18 cellular contexts compared by ENCODE assay signal in the genomic region with DNA sequence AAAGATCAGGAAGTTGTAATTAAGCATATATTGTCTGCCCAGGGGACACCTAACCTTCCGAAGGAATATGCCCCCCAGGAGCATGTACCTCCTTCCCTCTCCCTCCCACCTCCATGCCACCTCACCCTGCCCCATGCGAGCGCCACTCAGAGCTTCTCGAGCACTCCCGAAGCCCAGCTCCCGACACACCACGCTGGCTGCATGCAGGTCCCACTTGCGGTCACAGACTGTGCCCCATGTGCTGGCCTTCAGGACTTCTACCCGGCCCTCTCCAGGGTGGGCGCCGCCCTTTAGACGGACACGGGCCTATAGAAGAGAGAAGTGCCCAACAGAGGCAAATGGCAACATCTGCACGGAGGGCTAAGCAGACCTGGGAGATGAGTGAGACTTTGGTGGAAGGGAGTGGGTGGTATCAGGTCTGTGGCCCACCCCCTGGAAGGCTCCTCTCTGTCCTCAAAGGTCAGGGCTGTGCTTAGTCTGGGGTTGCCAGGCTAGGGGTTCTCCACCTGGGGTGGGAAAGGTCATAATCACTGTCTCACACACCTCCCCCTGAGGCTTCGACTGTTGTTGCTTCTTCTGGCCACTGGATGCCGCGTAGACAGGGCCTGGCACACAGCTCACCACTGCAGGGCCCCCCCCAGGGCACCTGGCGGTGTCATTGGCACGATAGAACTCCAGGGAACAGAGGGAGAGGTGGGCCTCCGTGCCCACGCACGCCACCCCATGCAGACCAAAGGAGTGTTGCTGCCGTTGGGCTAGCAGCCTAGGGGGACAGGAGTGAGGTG. TPM values are rescaled to one million over a fixed set of nuclear protein-coding genes. Genes with fewer than 3 reads are reported as not detected.
A peak's percentile ranks its signal among the peaks of the same experiment; 100 is the strongest.
DNase-seq lines count a peak whose midpoint lies in the region; ATAC-seq, FAIRE-seq and TF ChIP-seq lines count a peak whose summit lies in the region.
"Had no signal": no experiment of that assay in that cellular context is flagged by ENCODE, and none has a peak within 500 bp of the region (broad histone marks: within the 10 kb centered on the region; RNA-seq: fewer than 3 reads in every experiment).

No MANE protein-coding gene starts in this region.

- H4K5ac ChIP-seq in IMR-90 (ENCODE audit: low read depth, low read length), result no peak overlapping the region

- no peak overlapping the region for H3K27ac ChIP-seq in IMR-90 (ENCODE audit: insufficient read depth, low read length)
- H3K27ac ChIP-seq in mammary epithelial cell (ENCODE audit: insufficient read depth, low read depth, low read length), result no peak overlapping the region
- H3K27ac ChIP-seq in SK-N-SH (ENCODE audit: low read depth in 2 of 2, low read length in 1 of 2), result no peak overlapping the region

- H4K8ac ChIP-seq in IMR-90 (ENCODE audit: low read depth in 2 of 2, low read length in 2 of 2), result no peak overlapping the region

- no peak overlapping the region for H2BK120ac ChIP-seq in IMR-90 (ENCODE audit: low read depth, low read length)

- BruUV-seq in IMR-90 (replicated peaks; lab: Mats Ljungman, UMichigan), result no TSS peak
- BruUV-seq in mammary epithelial cell (replicated peaks; lab: Mats Ljungman, UMichigan), result no TSS peak

- no peak overlapping the region for H3K18ac ChIP-seq in IMR-90 (ENCODE audit: low read depth, low read length)

- H3K4me1 Mint-ChIP-seq in stimulated activated memory B cell treated with anti-CD40 and anti-IgM and Interleukin-4, amounts not matched to agents 10 μg/mL and 1 μg/mL and 100 μg/mL, for 72 hours, result peaks cover 49% of the 10 kb centered on the region

- H3K4me3 Mint-ChIP-seq in stimulated activated memory B cell treated with anti-CD40 and anti-IgM and Interleukin-4, amounts not matched to agents 10 μg/mL and 1 μg/mL and 100 μg/mL, for 72 hours, result no peak overlapping the region
- H3K4me3 Mint-ChIP-seq: CD4-positive, alpha-beta T cell had no signal

- H3K36me3 ChIP-seq in IMR-90 (ENCODE audit: control insufficient read depth, insufficient read depth, low read length) (peaks cover 31% of the 10 kb centered on the region), mammary epithelial cell (ENCODE audit: insufficient read depth, low read length) (no peaks in the 10 kb centered on the region), SK-N-SH (replicated peaks in 1 of 2; ENCODE audit: control insufficient read depth in 1 of 2, insufficient read depth in 2 of 2, low read length in 1 of 2) (peaks cover 10 to 26% of the 10 kb centered on the region in 2 experiments)

- no peak overlapping the region for H3K27ac Mint-ChIP-seq in stimulated activated memory B cell treated with anti-CD40 and anti-IgM and Interleukin-4, amounts not matched to agents 10 μg/mL and 1 μg/mL and 100 μg/mL, for 72 hours
- H3K27ac Mint-ChIP-seq: CD4-positive, alpha-beta T cell had no signal

- no peak overlapping the region for H4K91ac ChIP-seq in IMR-90 (ENCODE audit: insufficient read depth, low read depth, low read length)

- in situ Hi-C loops in IMR-90 (cut with MboI; ENCODE audit: low sequenced_read_pairs), result no loop called here
- in situ Hi-C loops in mammary epithelial cell (cut with MboI; ENCODE audit: low sequenced_read_pairs in 2 of 2), result no loop called here

- TF ChIP-seq EP300 in SK-N-SH (IDR thresholded peaks at IDR 0.05; ENCODE audit: borderline replicate concordance in 1 of 2, low read depth in 1 of 2, low read length in 1 of 2), result no peak

- no peak for TF ChIP-seq POLR2A in IMR-90 (IDR thresholded peaks at IDR 0.05; ENCODE audit: low read depth, low read length)

- dilution Hi-C loops in IMR-90 (cut with HindIII; ENCODE audit: low sequenced_read_pairs, unreplicated experiment), result no loop called here
- dilution Hi-C loops in mammary epithelial cell (cut with HindIII; ENCODE audit: low sequenced_read_pairs), result no loop called here

- H3K79me1 ChIP-seq in IMR-90 (ENCODE audit: low read depth in 1 of 2, low read length in 2 of 2), result peaks cover 6 to 11% of the 10 kb centered on the region in 2 experiments

- ATAC-seq in IMR-90 (ENCODE audit: low read depth), result no peak
- peak; percentile 65 for ATAC-seq in stimulated activated memory B cell treated with anti-CD40 and anti-IgM and Interleukin-4, amounts not matched to agents 10 μg/mL and 1 μg/mL and 100 μg/mL, for 72 hours
- ATAC-seq: PC-3 had no signal

- no peak overlapping the region for H3K14ac ChIP-seq in IMR-90 (replicated peaks; ENCODE audit: low read depth, low read length)

- H2AK9ac ChIP-seq in IMR-90 (replicated peaks; ENCODE audit: low read depth, low read length, poor library complexity), result no peak overlapping the region

- DNase-seq in IMR-90 (no peak), mammary epithelial cell (no peak), D721Med (ENCODE audit: insufficient read length, low spot score) (no peak), SK-N-SH (no peak)
- DNase-seq in NK-92 treated with Interleukin-12 subunit alpha and Interleukin-12 subunit beta, amount 100 ng/mL, for 24 hours (lab: John Stamatoyannopoulos, UW), result no peak
- DNase-seq: ACHN; Calu3; CD4-positive, alpha-beta T cell; DMS79; MV-4-11; NCI-H1417 treated with DMSO at 0.1 percent for 48 hours; NCI-H2029 treated with DMSO at 0.1 percent for 48 hours; NCI-H524; PC-3 had no signal

- TF ChIP-seq RAD21 in IMR-90 (IDR thresholded peaks at IDR 0.05; ENCODE audit: low read length), result no peak
- no peak for TF ChIP-seq RAD21 in SK-N-SH (IDR thresholded peaks at IDR 0.05; ENCODE audit: low read length)

- no peak for FAIRE-seq in D721Med (lab: Jason Lieb, UNC)
- FAIRE-seq: G401.6, H54 had no signal

- peaks cover 1% of the 10 kb centered on the region; the same call in 1 of the 2 replicates for H3K4me1 ChIP-seq in IMR-90 (ENCODE audit: control insufficient read depth, insufficient read depth, low read length)
- peaks cover 17% of the 10 kb centered on the region for H3K4me1 ChIP-seq in mammary epithelial cell (ENCODE audit: insufficient read depth, low read length)
- H3K4me1 ChIP-seq in SK-N-SH (ENCODE audit: control insufficient read depth in 1 of 2, insufficient read depth in 2 of 2, low read depth in 1 of 2, low read length in 1 of 2), result peaks cover 2 to 5% of the 10 kb centered on the region in 2 experiments; a peak in 3 of 4 replicates

- CTCF ChIA-PET in IMR-90 (lab: Yijun Ruan, JAX) (no interaction called here), mammary epithelial cell (lab: Charles Lee; ENCODE audit: low non-redundant PET) (no interaction called here), SK-N-SH (lab: Yijun Ruan, JAX) (interaction anchor here (2.1 to 7.8 kb wide), 2 partner anchors 30 to 54 kb away, joined by 7 to 102 read pairs; partner anchors contain the start of genes CCDC142, PCGF1 and TTC31)

- POLR2A ChIA-PET in IMR-90 (lab: Charles Lee; ENCODE audit: unreplicated experiment) (no interaction called here), SK-N-SH (lab: Yijun Ruan, JAX) (interaction anchor here (0.7 kb wide), 1 partner anchor 10 kb away, joined by 3 read pairs; no protein-coding TSS in a partner anchor)

- H3K9ac ChIP-seq in IMR-90 (ENCODE audit: low read depth, low read length) (no peak overlapping the region), mammary epithelial cell (ENCODE audit: insufficient read depth, low read length) (no peak overlapping the region), SK-N-SH (no peak overlapping the region)

- H3K4me2 ChIP-seq in IMR-90 (ENCODE audit: low read depth, low read length) (no peak overlapping the region), mammary epithelial cell (ENCODE audit: insufficient read depth, low read depth, low read length) (no peak overlapping the region), SK-N-SH (no peak overlapping the region)

- H3K9me3 ChIP-seq in IMR-90 (ENCODE audit: control insufficient read depth, insufficient read depth, low read length) (no peaks in the 10 kb centered on the region), mammary epithelial cell (replicated peaks; ENCODE audit: insufficient read depth, low read length) (no peaks in the 10 kb centered on the region), SK-N-SH (no peaks in the 10 kb centered on the region)

- peaks cover 13% of the 10 kb centered on the region for H3K36me3 Mint-ChIP-seq in stimulated activated memory B cell treated with anti-CD40 and anti-IgM and Interleukin-4, amounts not matched to agents 10 μg/mL and 1 μg/mL and 100 μg/mL, for 72 hours

- peaks cover 1% of the 10 kb centered on the region for H3K9me1 ChIP-seq in IMR-90 (ENCODE audit: insufficient read depth, low read length)

- peaks cover 18% of the 10 kb centered on the region for H3F3A ChIP-seq in SK-N-SH (replicated peaks; ENCODE audit: insufficient read depth)

- H3K4me3 ChIP-seq in IMR-90 (ENCODE audit: insufficient read depth, low read depth, low read length) (no peak overlapping the region), mammary epithelial cell (replicated peaks in 1 of 3; ENCODE audit: insufficient read depth in 1 of 3, low read depth in 2 of 3, low read length in 3 of 3) (no peak overlapping the region), SK-N-SH (ENCODE audit: low read depth in 2 of 2, low read length in 1 of 2) (no peak overlapping the region)

- H2BK20ac ChIP-seq in IMR-90 (ENCODE audit: low read depth, low read length), result no peak overlapping the region

- no peak overlapping the region for H2BK15ac ChIP-seq in IMR-90 (ENCODE audit: low read depth, low read length)

- TF ChIP-seq CTCF in GM12873 (IDR thresholded peaks at IDR 0.05; ENCODE audit: insufficient read depth, low read depth, low read length, missing control alignments) (peak; percentile 6), IMR-90 (conservative IDR thresholded peaks at IDR 0.05; ENCODE audit: low read depth, low read length) (no peak), mammary epithelial cell (conservative IDR thresholded peaks at IDR 0.05 in 1 of 2, IDR thresholded peaks at IDR 0.05 in 1 of 2; ENCODE audit: extremely low read depth in 1 of 2, insufficient read depth in 1 of 2, low read depth in 1 of 2, low read length in 2 of 2) (no peak), D721Med (IDR thresholded peaks at IDR 0.05; ENCODE audit: insufficient read depth, missing control alignments) (no peak), SK-N-SH (IDR thresholded peaks at IDR 0.05) (no peak)

- no peak overlapping the region for H3K23ac ChIP-seq in IMR-90 (ENCODE audit: low read depth, low read length)

- H3K27me3 ChIP-seq in IMR-90 (ENCODE audit: control insufficient read depth, insufficient read depth, low read length) (no peaks in the 10 kb centered on the region), mammary epithelial cell (ENCODE audit: insufficient read depth, low read length) (no peaks in the 10 kb centered on the region), SK-N-SH (ENCODE audit: insufficient read depth) (no peaks in the 10 kb centered on the region)

- intact Hi-C loops in IMR-90 (cut with micrococcal nuclease), result no loop called here
- intact Hi-C loops in mammary epithelial cell (cut with micrococcal nuclease), result no loop called here

- H3K9me2 ChIP-seq in SK-N-SH, result no peaks in the 10 kb centered on the region

- H3K27me3 Mint-ChIP-seq in stimulated activated memory B cell treated with anti-CD40 and anti-IgM and Interleukin-4, amounts not matched to agents 10 μg/mL and 1 μg/mL and 100 μg/mL, for 72 hours, result no peaks in the 10 kb centered on the region

- no peak overlapping the region for H2AK5ac ChIP-seq in IMR-90 (ENCODE audit: low read depth, low read length)

- WGBS in IMR-90 (ENCODE audit: extremely low coverage in 2 of 2, insufficient read length in 1 of 2), 2 experiments, result 95% methylated on average over 14 of the region's 23 CpGs; no CpG with 5 or more reads in 1 of the 2 experiments
- 81% methylated on average over 14 of the region's 23 CpGs for WGBS in mammary epithelial cell (ENCODE audit: low coverage, missing lambda C conversion rate)
- 88% methylated on average over 21 of the region's 23 CpGs for WGBS in SK-N-SH (ENCODE audit: low lambda C conversion rate)

- H2AFZ ChIP-seq in IMR-90 (replicated peaks; ENCODE audit: low read length, poor library complexity) (peak overlapping the region; percentile 16), mammary epithelial cell (ENCODE audit: low read depth, low read length) (peak overlapping the region; percentile 60), SK-N-SH (ENCODE audit: low read depth) (no peak overlapping the region)

- H3K9me3 Mint-ChIP-seq in stimulated activated memory B cell treated with anti-CD40 and anti-IgM and Interleukin-4, amounts not matched to agents 10 μg/mL and 1 μg/mL and 100 μg/mL, for 72 hours, result no peaks in the 10 kb centered on the region
- H3K9me3 Mint-ChIP-seq: CD4-positive, alpha-beta T cell had no signal

- H3K79me2 ChIP-seq in mammary epithelial cell (ENCODE audit: insufficient read depth, low read length) (peaks cover 10% of the 10 kb centered on the region), SK-N-SH (ENCODE audit: insufficient read depth) (peaks cover 6% of the 10 kb centered on the region; the same call in 1 of the 2 replicates)

- no peak overlapping the region for H2BK5ac ChIP-seq in IMR-90 (ENCODE audit: low read depth, low read length, poor library complexity, severe bottlenecking)

- no peak overlapping the region for H3K4ac ChIP-seq in IMR-90 (ENCODE audit: low read depth, low read length)

- H4K20me1 ChIP-seq in IMR-90 (ENCODE audit: insufficient read depth, low read length) (no peaks in the 10 kb centered on the region), mammary epithelial cell (ENCODE audit: insufficient read depth, low read length) (no peaks in the 10 kb centered on the region), SK-N-SH (ENCODE audit: insufficient read depth) (no peaks in the 10 kb centered on the region)

- no peak overlapping the region for H3K56ac ChIP-seq in IMR-90 (ENCODE audit: extremely low read depth, insufficient read depth, low read length)

RNA-seq across cellular contexts. Expression of gene HTRA2, which starts 6.6 kb away (rescaled TPM):
- total RNA-seq in IMR-90 (2012; rRNA removed) (28.1 and 34.2 TPM in 2 replicates), mammary epithelial cell (10 to 100 TPM; 29.2 to 30.8 TPM)
- polyA plus RNA-seq in IMR-90 (2012; rRNA removed) (23.6 and 25.9 TPM in 2 replicates), mammary epithelial cell (50.0 TPM), SK-N-SH (2012; rRNA removed) (55.7 and 60.4 TPM in 2 replicates)
- polyA plus RNA-seq in IMR-90 (2012; cell fraction: cytosol; rRNA removed), result 20.8 and 34.6 TPM in 2 replicates
- polyA plus RNA-seq in IMR-90 (2012; cell fraction: nucleus; rRNA removed; ENCODE audit: low replicate concordance), result 34.6 and 46.8 TPM in 2 replicates
- 68.7 TPM for polyA minus RNA-seq in mammary epithelial cell
- 30.4 and 45.8 TPM in 2 replicates for polyA plus RNA-seq in SK-N-SH (2012; cell fraction: cytosol; rRNA removed)
- polyA plus RNA-seq in SK-N-SH (2012; cell fraction: nucleus; rRNA removed), result 55.7 and 62.3 TPM in 2 replicates

RNA-seq across cellular contexts. Expression of gene AUP1, which starts 6.9 kb away (rescaled TPM):
- total RNA-seq in IMR-90 (2012; rRNA removed) (45.8 and 47.5 TPM in 2 replicates), mammary epithelial cell (100 to 1,000 TPM in 1 of 2 donors, 10 to 100 TPM in 1; 67.5 to 111 TPM)
- polyA plus RNA-seq in IMR-90 (2012; rRNA removed) (100.0 and 104 TPM in 2 replicates), mammary epithelial cell (145 TPM), SK-N-SH (2012; rRNA removed) (118 and 151 TPM in 2 replicates)
- polyA plus RNA-seq in IMR-90 (2012; cell fraction: cytosol; rRNA removed), result 117 and 126 TPM in 2 replicates
- 518 and 729 TPM in 2 replicates for polyA plus RNA-seq in IMR-90 (2012; cell fraction: nucleus; rRNA removed; ENCODE audit: low replicate concordance)
- 95.5 TPM for polyA minus RNA-seq in mammary epithelial cell
- polyA plus RNA-seq in SK-N-SH (2012; cell fraction: cytosol; rRNA removed), result 54.6 and 78.6 TPM in 2 replicates
- polyA plus RNA-seq in SK-N-SH (2012; cell fraction: nucleus; rRNA removed), result 643 and 686 TPM in 2 replicates

RNA-seq across cellular contexts. Expression of gene DQX1, which starts 10.3 kb away (rescaled TPM):
- total RNA-seq in IMR-90 (2012; rRNA removed) (not detected in 2 replicates), mammary epithelial cell (1 to 10 TPM in 1 of 2 donors, under 1 TPM in 1; 0.83 to 5.2 TPM)
- polyA plus RNA-seq in IMR-90 (2012; rRNA removed) (0.07 and 0.14 TPM in 2 replicates), mammary epithelial cell (3.4 TPM), SK-N-SH (2012; rRNA removed) (1.6 and 1.8 TPM in 2 replicates)
- 0.08 and 0.09 TPM in 2 replicates for polyA plus RNA-seq in IMR-90 (2012; cell fraction: cytosol; rRNA removed)
- 0.72 TPM in 2 replicates for polyA plus RNA-seq in IMR-90 (2012; cell fraction: nucleus; rRNA removed; ENCODE audit: low replicate concordance)
- not detected for polyA minus RNA-seq in mammary epithelial cell
- polyA plus RNA-seq in SK-N-SH (2012; cell fraction: cytosol; rRNA removed), result 0.26 and 0.31 TPM in 2 replicates
- 13.2 and 13.8 TPM in 2 replicates for polyA plus RNA-seq in SK-N-SH (2012; cell fraction: nucleus; rRNA removed)

RNA-seq across cellular contexts. Expression of gene LOXL3, which starts 17.4 kb away (rescaled TPM):
- total RNA-seq in IMR-90 (2012; rRNA removed) (14.2 and 17.9 TPM in 2 replicates), mammary epithelial cell (under 1 TPM; 0.83 to 0.87 TPM)
- polyA plus RNA-seq in IMR-90 (2012; rRNA removed) (21.8 and 23.4 TPM in 2 replicates), mammary epithelial cell (2.2 TPM), SK-N-SH (2012; rRNA removed) (47.9 and 59.3 TPM in 2 replicates)
- polyA plus RNA-seq in IMR-90 (2012; cell fraction: cytosol; rRNA removed), result 11.7 and 22.0 TPM in 2 replicates
- 63.1 and 92.0 TPM in 2 replicates for polyA plus RNA-seq in IMR-90 (2012; cell fraction: nucleus; rRNA removed; ENCODE audit: low replicate concordance)
- 0.21 TPM for polyA minus RNA-seq in mammary epithelial cell
- 20.3 and 30.5 TPM in 2 replicates for polyA plus RNA-seq in SK-N-SH (2012; cell fraction: cytosol; rRNA removed)
- polyA plus RNA-seq in SK-N-SH (2012; cell fraction: nucleus; rRNA removed), result 140 and 159 TPM in 2 replicates

RNA-seq across cellular contexts. Expression of gene DOK1, which starts 18.2 kb away (rescaled TPM):
- total RNA-seq in IMR-90 (2012; rRNA removed) (12.2 and 15.4 TPM in 2 replicates), mammary epithelial cell (1 to 10 TPM; 3.1 to 6.5 TPM)
- polyA plus RNA-seq in IMR-90 (2012; rRNA removed) (17.5 and 17.6 TPM in 2 replicates), mammary epithelial cell (4.9 TPM), SK-N-SH (2012; rRNA removed) (25.3 and 28.1 TPM in 2 replicates)
- 22.6 and 23.7 TPM in 2 replicates for polyA plus RNA-seq in IMR-90 (2012; cell fraction: cytosol; rRNA removed)
- 13.0 and 33.0 TPM in 2 replicates for polyA plus RNA-seq in IMR-90 (2012; cell fraction: nucleus; rRNA removed; ENCODE audit: low replicate concordance)
- not detected for polyA minus RNA-seq in mammary epithelial cell
- 17.3 and 21.5 TPM in 2 replicates for polyA plus RNA-seq in SK-N-SH (2012; cell fraction: cytosol; rRNA removed)
- 34.7 and 50.7 TPM in 2 replicates for polyA plus RNA-seq in SK-N-SH (2012; cell fraction: nucleus; rRNA removed)
